13 cellular contexts compared by ENCODE assay signal in genomic region chr4:64230709-64231310, GRCh38.
DNase-seq lines count a peak whose midpoint lies in the region; ATAC-seq and TF ChIP-seq lines count a peak whose summit lies in the region.
"Had no signal": no experiment of that assay in that cellular context is flagged by ENCODE, and none has a peak within 500 bp of the region (broad histone marks: within the 10 kb centered on the region; RNA-seq: fewer than 3 reads in every experiment).

No MANE protein-coding gene starts in this region.

- peak; percentile 7 for DNase-seq in activated CD4-positive, alpha-beta T cell treated with anti-CD3 and anti-CD28 coated beads for 36 hours
- DNase-seq in activated CD4-positive, alpha-beta T cell treated with anti-CD3 and anti-CD28 coated beads for 4 hours, result no peak
- DNase-seq in NCI-H69 (lab: John Stamatoyannopoulos, UW) (peak; percentile 16), epithelial cell of esophagus (ENCODE audit: low read depth) (peak; percentile 25), G401 (ENCODE audit: low spot score) (no peak)
- DNase-seq in activated naive CD4-positive, alpha-beta T cell treated with anti-CD3 and anti-CD28 coated beads, Interleukin-2, amount 10 ng/mL, durations not matched to agents 7 days and 5 days, result no peak
- DNase-seq: gastrocnemius medialis, HFFc6, kidney glomerular epithelial cell, NCI-H187 treated with DMSO at 0.1 percent for 48 hours had no signal

- no peaks in the 10 kb centered on the region for H3K27me3 ChIP-seq in subcutaneous abdominal adipose tissue (ENCODE audit: control insufficient read depth in 5 of 5, insufficient read depth in 4 of 5, low read length in 5 of 5)
- H3K27me3 ChIP-seq: gastrocnemius medialis had no signal

- intact Hi-C loops in activated CD4-positive, alpha-beta T cell treated with anti-CD3 and anti-CD28 coated beads for 36 hours (cut with DNase I, micrococcal nuclease), result no loop called here

- H3K36me3 ChIP-seq in subcutaneous abdominal adipose tissue (ENCODE audit: control insufficient read depth in 5 of 5, insufficient read depth in 5 of 5, low read length in 5 of 5), result no peaks in the 10 kb centered on the region
- H3K36me3 ChIP-seq: gastrocnemius medialis had no signal

- in situ Hi-C loops in G401 (cut with HindIII; ENCODE audit: low sequenced_read_pairs), result no loop called here

- ATAC-seq in activated CD4-positive, alpha-beta T cell treated with anti-CD3 and anti-CD28 coated beads for 36 hours, result no peak
- ATAC-seq in esophagus mucosa, result no peak
- ATAC-seq: activated CD4-positive, CD25-positive, alpha-beta regulatory T cell treated with anti-CD3 and anti-CD28 coated beads, Interleukin-2, amount 50 U/mL, for 24 hours; gastrocnemius medialis had no signal

- POLR2A ChIA-PET in activated CD4-positive, alpha-beta T cell treated with anti-CD3 and anti-CD28 coated beads for 36 hours (lab: Charles Lee), result no interaction called here

- H3K4me3 Mint-ChIP-seq in activated CD4-positive, alpha-beta T cell treated with anti-CD3 and anti-CD28 coated beads for 36 hours, result no peak overlapping the region
- H3K4me3 Mint-ChIP-seq in activated naive CD4-positive, alpha-beta T cell treated with anti-CD3 and anti-CD28 coated beads, Interleukin-2, amount 10 ng/mL, durations not matched to agents 7 days and 5 days, result no peak overlapping the region
- H3K4me3 Mint-ChIP-seq: HFFc6 had no signal

- no peak overlapping the region for H3K27ac Mint-ChIP-seq in activated CD4-positive, alpha-beta T cell treated with anti-CD3 and anti-CD28 coated beads for 36 hours
- H3K27ac Mint-ChIP-seq in activated naive CD4-positive, alpha-beta T cell treated with anti-CD3 and anti-CD28 coated beads, Interleukin-2, amount 10 ng/mL, durations not matched to agents 7 days and 5 days, result no peak overlapping the region
- H3K27ac Mint-ChIP-seq: HFFc6 had no signal

- no peak overlapping the region for H3K4me3 ChIP-seq in epithelial cell of esophagus (ENCODE audit: low read length)
- H3K4me3 ChIP-seq in subcutaneous abdominal adipose tissue (ENCODE audit: low read depth in 1 of 5, low read length in 5 of 5), result peak overlapping the region in 3 of 5 donors; percentile 12 to 42 (median 40)
- H3K4me3 ChIP-seq: gastrocnemius medialis had no signal

- no peaks in the 10 kb centered on the region for H3K4me1 Mint-ChIP-seq in activated CD4-positive, alpha-beta T cell treated with anti-CD3 and anti-CD28 coated beads for 36 hours
- H3K4me1 Mint-ChIP-seq in activated naive CD4-positive, alpha-beta T cell treated with anti-CD3 and anti-CD28 coated beads, Interleukin-2, amount 10 ng/mL, durations not matched to agents 7 days and 5 days, result no peaks in the 10 kb centered on the region

- H3K9me3 Mint-ChIP-seq in activated CD4-positive, alpha-beta T cell treated with anti-CD3 and anti-CD28 coated beads for 36 hours (ENCODE audit: low read depth), result peaks cover 28% of the 10 kb centered on the region
- H3K9me3 Mint-ChIP-seq in activated naive CD4-positive, alpha-beta T cell treated with anti-CD3 and anti-CD28 coated beads, Interleukin-2, amount 10 ng/mL, durations not matched to agents 7 days and 5 days, result peaks cover 28% of the 10 kb centered on the region

- H3K27ac ChIP-seq in subcutaneous abdominal adipose tissue (ENCODE audit: low read depth, low read length), result no peak overlapping the region
- H3K27ac ChIP-seq: gastrocnemius medialis had no signal

- H3K4me1 ChIP-seq in subcutaneous abdominal adipose tissue (ENCODE audit: control insufficient read depth in 5 of 5, insufficient read depth in 5 of 5, low read length in 5 of 5), result no peaks in the 10 kb centered on the region
- H3K4me1 ChIP-seq: gastrocnemius medialis had no signal

- CTCF ChIA-PET in activated CD4-positive, alpha-beta T cell treated with anti-CD3 and anti-CD28 coated beads for 36 hours (lab: Charles Lee), result no interaction called here
- CTCF ChIA-PET in activated naive CD4-positive, alpha-beta T cell treated with anti-CD3 and anti-CD28 coated beads, Interleukin-2, amount 10 ng/mL, durations not matched to agents 7 days and 5 days (lab: Charles Lee), result no interaction called here

- no peak for TF ChIP-seq CTCF in epithelial cell of esophagus (IDR thresholded peaks at IDR 0.05; ENCODE audit: insufficient read depth, low read depth, low read length, missing control alignments)

- no peaks in the 10 kb centered on the region for H3K36me3 Mint-ChIP-seq in activated CD4-positive, alpha-beta T cell treated with anti-CD3 and anti-CD28 coated beads for 36 hours (ENCODE audit: low read depth)
- no peaks in the 10 kb centered on the region for H3K36me3 Mint-ChIP-seq in activated naive CD4-positive, alpha-beta T cell treated with anti-CD3 and anti-CD28 coated beads, Interleukin-2, amount 10 ng/mL, durations not matched to agents 7 days and 5 days

- H3K27me3 Mint-ChIP-seq in activated CD4-positive, alpha-beta T cell treated with anti-CD3 and anti-CD28 coated beads for 36 hours, result no peaks in the 10 kb centered on the region
- no peaks in the 10 kb centered on the region for H3K27me3 Mint-ChIP-seq in activated naive CD4-positive, alpha-beta T cell treated with anti-CD3 and anti-CD28 coated beads, Interleukin-2, amount 10 ng/mL, durations not matched to agents 7 days and 5 days

- H3K9me3 ChIP-seq in subcutaneous abdominal adipose tissue (ENCODE audit: control insufficient read depth in 5 of 5, low read length in 5 of 5), result peaks cover 33 to 61% (median 56%) of the 10 kb centered on the region in 5 donors
- H3K9me3 ChIP-seq: gastrocnemius medialis had no signal

- H3K9ac ChIP-seq in subcutaneous abdominal adipose tissue (ENCODE audit: low read length in 5 of 5), result no peak overlapping the region

Comparison
In these comparisons a context has a peak if more than half of its experiments do, and no peak if none do; other contexts are left out.
1. DNase-seq: peak in activated CD4-positive, alpha-beta T cell treated with anti-CD3 and anti-CD28 coated beads for 36 hours (single experiment), NCI-H69 (single experiment) and epithelial cell of esophagus (single experiment); none in activated CD4-positive, alpha-beta T cell treated with anti-CD3 and anti-CD28 coated beads for 4 hours (0 of 2), activated naive CD4-positive, alpha-beta T cell treated with anti-CD3 and anti-CD28 coated beads, Interleukin-2, amount 10 ng/mL, durations not matched to agents 7 days and 5 days (single experiment) and G401 (single experiment).